1 cellular context compared by ENCODE assay signal in the genomic region with DNA sequence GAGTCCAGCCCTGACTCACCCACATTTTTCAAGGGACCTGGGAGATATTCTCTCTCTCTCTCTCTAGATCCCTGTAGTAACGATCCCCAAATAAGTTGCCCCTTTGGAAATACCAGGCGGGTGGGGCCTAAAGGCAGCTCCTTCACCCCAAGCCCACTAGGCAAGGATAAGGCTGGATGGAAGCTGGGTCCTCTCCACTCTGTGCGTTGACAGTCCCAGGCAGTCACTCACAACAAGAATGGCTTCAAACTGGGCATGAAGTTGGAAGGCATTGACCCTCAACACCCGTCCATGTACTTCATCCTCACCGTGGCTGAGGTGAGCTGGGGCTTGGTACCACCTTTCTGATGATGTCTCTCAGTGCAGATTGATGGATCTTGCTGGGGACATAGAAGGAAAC.
TF ChIP-seq lines count a peak whose summit lies in the region.

No MANE protein-coding gene starts in this region.

TF ChIP-seq in HepG2, 621 proteins besides CTCF, POLR2A, EP300 and RAD21:
- TF ChIP-seq, protein P1, sequence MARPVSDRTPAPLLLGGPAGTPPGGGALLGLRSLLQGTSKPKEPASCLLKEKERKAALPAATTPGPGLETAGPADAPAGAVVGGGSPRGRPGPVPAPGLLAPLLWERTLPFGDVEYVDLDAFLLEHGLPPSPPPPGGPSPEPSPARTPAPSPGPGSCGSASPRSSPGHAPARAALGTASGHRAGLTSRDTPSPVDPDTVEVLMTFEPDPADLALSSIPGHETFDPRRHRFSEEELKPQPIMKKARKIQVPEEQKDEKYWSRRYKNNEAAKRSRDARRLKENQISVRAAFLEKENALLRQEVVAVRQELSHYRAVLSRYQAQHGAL (CRISPR knock-in tag; IDR thresholded peaks at IDR 0.05; ENCODE audit: not compliant biosample characterization), result no peak
- no peak for TF ChIP-seq KDM5A (IDR thresholded peaks at IDR 0.05; ENCODE audit: borderline replicate concordance, low read length)
- no peak for TF ChIP-seq MEF2D (CRISPR knock-in tag; IDR thresholded peaks at IDR 0.05)
- no peak for TF ChIP-seq SAFB2 (CRISPR knock-in tag; IDR thresholded peaks at IDR 0.05; ENCODE audit: borderline replicate concordance, low read depth)
- TF ChIP-seq, protein P2, sequence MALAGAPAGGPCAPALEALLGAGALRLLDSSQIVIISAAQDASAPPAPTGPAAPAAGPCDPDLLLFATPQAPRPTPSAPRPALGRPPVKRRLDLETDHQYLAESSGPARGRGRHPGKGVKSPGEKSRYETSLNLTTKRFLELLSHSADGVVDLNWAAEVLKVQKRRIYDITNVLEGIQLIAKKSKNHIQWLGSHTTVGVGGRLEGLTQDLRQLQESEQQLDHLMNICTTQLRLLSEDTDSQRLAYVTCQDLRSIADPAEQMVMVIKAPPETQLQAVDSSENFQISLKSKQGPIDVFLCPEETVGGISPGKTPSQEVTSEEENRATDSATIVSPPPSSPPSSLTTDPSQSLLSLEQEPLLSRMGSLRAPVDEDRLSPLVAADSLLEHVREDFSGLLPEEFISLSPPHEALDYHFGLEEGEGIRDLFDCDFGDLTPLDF (CRISPR knock-in tag; IDR thresholded peaks at IDR 0.05), result no peak
- TF ChIP-seq ZNF614 (CRISPR knock-in tag; IDR thresholded peaks at IDR 0.05; ENCODE audit: borderline replicate concordance), result no peak
- no peak for TF ChIP-seq ZNF484 (CRISPR knock-in tag; IDR thresholded peaks at IDR 0.05; ENCODE audit: borderline replicate concordance, low read depth)
- no peak for TF ChIP-seq ZNF431 (CRISPR knock-in tag; IDR thresholded peaks at IDR 0.05; ENCODE audit: borderline replicate concordance, low read depth)
- no peak for TF ChIP-seq ATF7-NPFF (CRISPR knock-in tag; IDR thresholded peaks at IDR 0.05; ENCODE audit: low read depth)
- no peak for TF ChIP-seq ZNF891 (CRISPR knock-in tag; IDR thresholded peaks at IDR 0.05)
- no peak for TF ChIP-seq CEBPB (IDR thresholded peaks at IDR 0.05; ENCODE audit: borderline replicate concordance, low read depth, low read length)
- no peak for TF ChIP-seq SNRNP70 (IDR thresholded peaks at IDR 0.05; ENCODE audit: low read depth, low read length)
- TF ChIP-seq, protein P3, sequence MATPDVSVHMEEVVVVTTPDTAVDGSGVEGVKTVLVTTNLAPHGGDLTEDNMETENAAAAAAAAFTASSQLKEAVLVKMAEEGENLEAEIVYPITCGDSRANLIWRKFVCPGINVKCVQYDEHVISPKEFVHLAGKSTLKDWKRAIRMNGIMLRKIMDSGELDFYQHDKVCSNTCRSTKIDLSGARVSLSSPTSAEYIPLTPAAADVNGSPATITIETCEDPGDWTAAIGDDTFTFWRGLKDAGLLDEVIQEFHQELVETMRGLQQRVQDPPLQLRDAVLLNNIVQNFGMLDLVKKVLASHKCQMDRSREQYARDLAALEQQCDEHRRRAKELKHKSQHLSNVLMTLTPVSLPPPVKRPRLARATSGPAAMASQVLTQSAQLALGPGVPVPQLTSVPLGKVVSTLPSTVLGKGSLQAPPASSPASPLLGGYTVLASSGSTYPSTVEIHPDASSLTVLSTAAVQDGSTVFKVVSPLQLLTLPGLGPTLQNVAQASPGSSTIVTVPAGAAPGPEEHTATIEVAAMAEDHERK (CRISPR knock-in tag; IDR thresholded peaks at IDR 0.05; ENCODE audit: low read depth), result no peak
TF ChIP-seq in HepG2: peak in this region for 0.
